8 cellular contexts compared by ENCODE assay signal in the genomic region with DNA sequence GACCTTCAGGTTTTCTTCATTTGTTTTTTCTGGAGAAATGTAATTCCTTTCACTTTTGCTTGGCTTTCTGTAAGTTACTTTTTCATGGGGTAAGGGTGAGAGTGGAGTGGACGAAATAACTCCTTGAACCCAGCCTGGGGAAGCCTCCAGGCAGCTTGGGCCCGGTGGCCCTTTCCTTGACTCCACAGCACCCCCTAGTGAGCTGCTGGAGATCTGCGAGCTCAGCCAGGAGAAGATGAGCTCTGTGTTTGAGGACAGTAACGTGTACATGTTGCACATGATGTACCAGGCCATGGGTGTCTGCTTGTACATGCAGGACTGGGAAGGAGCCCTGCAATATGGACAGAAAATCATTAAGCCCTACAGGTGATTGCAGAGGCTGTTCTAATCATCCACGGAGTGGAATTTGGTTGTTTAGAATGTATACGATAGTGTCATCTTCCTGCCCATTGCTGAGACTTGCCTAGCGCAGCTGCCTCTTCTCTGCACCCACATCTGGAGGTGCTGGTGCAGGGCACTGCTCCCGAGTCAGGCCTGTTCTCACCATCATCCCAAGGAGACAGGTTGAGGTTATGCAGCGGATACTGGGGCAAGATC. TPM values are rescaled to one million over a fixed set of nuclear protein-coding genes. Genes with fewer than 3 reads are reported as not detected.
DNase-seq lines count a peak whose midpoint lies in the region; ATAC-seq, FAIRE-seq and TF ChIP-seq lines count a peak whose summit lies in the region.

No MANE protein-coding gene starts in this region.

- DNase-seq in A673 (ENCODE audit: low spot score) (peak; percentile 72), GM12865 (ENCODE audit: low read depth) (peak; percentile 64), SK-N-SH (peak; percentile 72), amniotic epithelial cell (ENCODE audit: low read depth) (peak; percentile 32), keratinocyte (ENCODE audit: low read depth, low spot score) (peak; percentile 69), NCI-H524 treated with DMSO at 0.1 percent for 48 hours (lab: John Stamatoyannopoulos, UW) (no peak)
- peak; percentile 31 to 56 for DNase-seq in stimulated activated CD4-positive, alpha-beta T cell treated with anti-CD3 and anti-CD28 coated beads, Interleukin-4, amount 100 ng/mL, for 48 hours (ENCODE audit: low read depth in 2 of 2)

- CTCF ChIA-PET in A673 (lab: Charles Lee) = interaction anchor here (0.5 to 3.3 kb wide), 19 partner anchors 10 to 317 kb away, joined by 3 to 62 read pairs (median 5); a partner anchor contains a TSS
- CTCF ChIA-PET in SK-N-SH (lab: Yijun Ruan, JAX) = interaction anchor here (0.7 to 13.9 kb wide), 69 partner anchors 8 to 1209 kb away, joined by 3 to 393 read pairs (median 5); a partner anchor contains a TSS

- TF ChIP-seq RAD21 in SK-N-SH (IDR thresholded peaks at IDR 0.05; ENCODE audit: low read length) = peak; percentile 67

- no peaks in the 10 kb centered on the region for H3K9me2 ChIP-seq in SK-N-SH

- no peak for TF ChIP-seq EP300 in SK-N-SH (IDR thresholded peaks at IDR 0.05; ENCODE audit: borderline replicate concordance in 1 of 2, low read depth in 1 of 2, low read length in 1 of 2)

- no peaks in the 10 kb centered on the region for H3K27me3 ChIP-seq in A673 (replicated peaks; ENCODE audit: insufficient read depth, low read depth, low read length, poor library complexity)
- H3K27me3 ChIP-seq in SK-N-SH (ENCODE audit: insufficient read depth) = no peaks in the 10 kb centered on the region
- H3K27me3 ChIP-seq in keratinocyte (ENCODE audit: control insufficient read depth, extremely low read depth, insufficient read depth, low read length) = no peaks in the 10 kb centered on the region

- peak; percentile 35 for ATAC-seq in HG03432 (IDR thresholded peaks at IDR 0.05; ENCODE audit: unreplicated experiment)

- POLR2A ChIA-PET in A673 (lab: Charles Lee; ENCODE audit: low non-redundant PET) = interaction anchor here (0.5 kb wide), 1 partner anchor 71 kb away, joined by 4 read pairs; no protein-coding TSS in a partner anchor
- POLR2A ChIA-PET in SK-N-SH (lab: Yijun Ruan, JAX) = no interaction called here

- BruUV-seq in A673 (replicated peaks; lab: Mats Ljungman, UMichigan) = no TSS peak

- H4K20me1 ChIP-seq in SK-N-SH (ENCODE audit: insufficient read depth) (no peaks in the 10 kb centered on the region), keratinocyte (ENCODE audit: control insufficient read depth, extremely low read depth, insufficient read depth, low read length) (no peaks in the 10 kb centered on the region)

- TF ChIP-seq CTCF in A673 (conservative IDR thresholded peaks at IDR 0.05; ENCODE audit: low read depth, low read length) = peak; percentile 92
- TF ChIP-seq CTCF in GM12865 (IDR thresholded peaks at IDR 0.05; ENCODE audit: insufficient read depth, low read depth, low read length, missing control alignments) = peak; percentile 93
- peak; percentile 90 for TF ChIP-seq CTCF in SK-N-SH (IDR thresholded peaks at IDR 0.05)
- peak; percentile 90 to 97 (median 91) for TF ChIP-seq CTCF in keratinocyte (optimal IDR thresholded peaks at IDR 0.05 in 1 of 3, IDR thresholded peaks at IDR 0.05 in 1 of 3, conservative IDR thresholded peaks at IDR 0.05 in 1 of 3; ENCODE audit: extremely low read depth in 1 of 3, insufficient read depth in 2 of 3, low read length in 3 of 3)

- FAIRE-seq in keratinocyte (lab: Jason Lieb, UNC) = peak; percentile 79

- H3K9ac ChIP-seq in SK-N-SH (no peak overlapping the region), keratinocyte (ENCODE audit: control insufficient read depth, extremely low read depth, insufficient read depth, low read length) (no peak overlapping the region)

- H3K9me1 ChIP-seq in keratinocyte (ENCODE audit: control insufficient read depth, extremely low read depth, insufficient read depth, low read length) = no peaks in the 10 kb centered on the region

- H3K4me1 ChIP-seq in A673 (ENCODE audit: insufficient read depth, low read length, poor library complexity, severe bottlenecking) (peaks cover 27% of the 10 kb centered on the region), SK-N-SH (ENCODE audit: control insufficient read depth in 1 of 2, insufficient read depth in 2 of 2, low read depth in 1 of 2, low read length in 1 of 2) (peaks cover 0 to 3% of the 10 kb centered on the region in 2 experiments; a peak in 1 of 4 replicates), keratinocyte (ENCODE audit: control insufficient read depth, extremely low read depth, insufficient read depth, low read length) (peaks cover 41% of the 10 kb centered on the region)

- no peak overlapping the region for H2AFZ ChIP-seq in SK-N-SH (ENCODE audit: low read depth)
- no peak overlapping the region for H2AFZ ChIP-seq in keratinocyte (ENCODE audit: control insufficient read depth, low read length)

- dilution Hi-C loops in keratinocyte (cut with MboI; ENCODE audit: extremely low pct_ligation_motif_present, low sequenced_read_pairs) = no loop called here

- peaks cover 3% of the 10 kb centered on the region for H3F3A ChIP-seq in SK-N-SH (replicated peaks; ENCODE audit: insufficient read depth)

- no peaks in the 10 kb centered on the region for H3K9me3 ChIP-seq in A673 (ENCODE audit: low read depth, low read length, poor library complexity, severe bottlenecking)
- H3K9me3 ChIP-seq in SK-N-SH = no peaks in the 10 kb centered on the region
- no peaks in the 10 kb centered on the region for H3K9me3 ChIP-seq in keratinocyte (ENCODE audit: control insufficient read depth, low read depth, low read length)

- intact Hi-C loops in A673 (cut with micrococcal nuclease; ENCODE audit: unreplicated experiment) = loop anchor here (5.0 kb wide), 1 partner anchor 270 kb away; a partner anchor contains a TSS

- no peaks in the 10 kb centered on the region for H3K79me2 ChIP-seq in SK-N-SH (ENCODE audit: insufficient read depth)
- H3K79me2 ChIP-seq in keratinocyte (ENCODE audit: control insufficient read depth, insufficient read depth, low read length) = no peaks in the 10 kb centered on the region

- 65% methylated on average over 9 of the region's 9 CpGs for WGBS in SK-N-SH (ENCODE audit: low lambda C conversion rate)

- no peak overlapping the region for H3K27ac ChIP-seq in A673 (ENCODE audit: low read depth, low read length, poor library complexity, severe bottlenecking)
- no peak overlapping the region for H3K27ac ChIP-seq in SK-N-SH (ENCODE audit: low read depth in 2 of 2, low read length in 1 of 2)
- H3K27ac ChIP-seq in keratinocyte (ENCODE audit: control insufficient read depth, insufficient read depth, low read length) = peak overlapping the region; percentile 15

- H3K4me2 ChIP-seq in SK-N-SH (no peak overlapping the region), keratinocyte (ENCODE audit: control insufficient read depth, extremely low read depth, insufficient read depth, low read depth, low read length) (peak overlapping the region; percentile 12)

- H3K36me3 ChIP-seq in A673 (ENCODE audit: insufficient read depth, low read length, poor library complexity, severe bottlenecking) (peaks cover 4% of the 10 kb centered on the region), SK-N-SH (replicated peaks in 1 of 2; ENCODE audit: control insufficient read depth in 1 of 2, insufficient read depth in 2 of 2, low read length in 1 of 2) (peaks cover under 1 to 32% of the 10 kb centered on the region in 2 experiments), keratinocyte (ENCODE audit: control insufficient read depth in 2 of 2, extremely low read depth in 1 of 2, insufficient read depth in 2 of 2, low read length in 2 of 2) (peaks cover 3 to 11% of the 10 kb centered on the region in 2 experiments)

- no peak overlapping the region for H3K4me3 ChIP-seq in A673 (ENCODE audit: low read depth, low read length, poor library complexity, severe bottlenecking)
- H3K4me3 ChIP-seq in GM12865 (ENCODE audit: low read depth, low read length) = no peak overlapping the region
- no peak overlapping the region for H3K4me3 ChIP-seq in SK-N-SH (ENCODE audit: low read depth in 2 of 2, low read length in 1 of 2)
- H3K4me3 ChIP-seq in keratinocyte (ENCODE audit: control insufficient read depth in 2 of 3, extremely low read depth in 1 of 3, insufficient read depth in 2 of 3, low read depth in 1 of 3, low read length in 3 of 3) = no peak overlapping the region

TF ChIP-seq in SK-N-SH, 30 proteins besides CTCF, POLR2A, EP300 and RAD21:
- TF ChIP-seq GABPA (IDR thresholded peaks at IDR 0.05; ENCODE audit: low read depth) = no peak
- peak; percentile 59 for TF ChIP-seq SMC3 (IDR thresholded peaks at IDR 0.05; ENCODE audit: low read depth, low read length)

RNA-seq across cellular contexts. Expression of a gene that starts 51.0 kb away (rescaled TPM):
- 24.2 and 25.8 TPM in 2 replicates for total RNA-seq in A673 (2021)
- polyA plus RNA-seq in SK-N-SH (2012; rRNA removed) = 23.1 and 30.4 TPM in 2 replicates
- 27.4 and 27.8 TPM in 2 replicates for polyA plus RNA-seq in SK-N-SH (2012; cell fraction: cytosol; rRNA removed)
- polyA plus RNA-seq in SK-N-SH (2012; cell fraction: nucleus; rRNA removed) = 19.9 and 32.7 TPM in 2 replicates
- 55.1 to 75.5 TPM (median 64.5 TPM) in 3 replicates for polyA plus RNA-seq in keratinocyte
- 19.1 TPM for polyA plus RNA-seq in keratinocyte (2011; ENCODE audit: low read depth)
- polyA plus RNA-seq in keratinocyte (2011; cell fraction: cytosol; rRNA removed) = 47.8 and 74.6 TPM in 2 replicates
- 50.3 and 54.7 TPM in 2 replicates for polyA plus RNA-seq in keratinocyte (2011; cell fraction: nucleus; rRNA removed)
- 22.4 and 45.0 TPM in 2 replicates for polyA plus RNA-seq in keratinocyte (2012; ENCODE audit: low replicate concordance)
- polyA minus RNA-seq in keratinocyte = 17.8 to 40.4 TPM (median 31.0 TPM) in 3 replicates
- 32.2 TPM for polyA minus RNA-seq in keratinocyte (2011; cell fraction: cytosol; rRNA and poly(A)+ RNA removed)
- polyA minus RNA-seq in keratinocyte (2011; cell fraction: nucleus; rRNA and poly(A)+ RNA removed) = 12.9 and 23.3 TPM in 2 replicates
